In genomic region chr7:79034733-79035132, GRCh38 we compare ENCODE assay signal across 23 cellular contexts.
"Had no signal": no experiment of that assay in that cellular context is flagged by ENCODE, and none has a peak within 500 bp of the region (broad histone marks: within the 10 kb centered on the region; RNA-seq: fewer than 3 reads in every experiment).

No MANE protein-coding gene starts in this region.

- DNase-seq: effector CD8-positive, alpha-beta T cell; foreskin keratinocyte; heart left ventricle; kidney; right lobe of liver; stimulated activated CD4-positive, alpha-beta T cell treated with anti-CD3 and anti-CD28 coated beads, Interleukin-12 subunit alpha, Interleukin-12 subunit beta, amount 100 ng/mL, for 4 hours; stimulated activated CD4-positive, alpha-beta T cell treated with anti-CD3 and anti-CD28 coated beads, Interleukin-1b, Interleukin-23, amount 100 ng/mL, for 48 hours; stimulated activated CD4-positive, alpha-beta T cell treated with anti-CD3 and anti-CD28 coated beads, Interleukin-4, amount 100 ng/mL, for 1 hour; stimulated activated CD8-positive, alpha-beta memory T cell treated with anti-CD3 and anti-CD28 coated beads, Interleukin-4, amount 100 ng/mL, for 48 hours; stimulated activated naive CD4-positive, alpha-beta T cell; stimulated activated naive CD8-positive, alpha-beta T cell treated with anti-CD3 and anti-CD28 coated beads, Interleukin-15, amount 100 ng/mL, for 72 hours; transverse colon; upper lobe of right lung; uterus had no signal

- H3K4me1 ChIP-seq: foreskin keratinocyte, heart left ventricle, parathyroid adenoma, right lobe of liver, suprapubic skin, transverse colon, upper lobe of right lung, uterus had no signal

- H3K36me3 ChIP-seq: esophagus muscularis mucosa, gastroesophageal sphincter, heart left ventricle, neutrophil, right lobe of liver, suprapubic skin, transverse colon, upper lobe of right lung, uterus had no signal

- H3K27ac ChIP-seq: esophagus muscularis mucosa, foreskin keratinocyte, gastroesophageal sphincter, heart left ventricle, hepatocyte, neutrophil, parathyroid adenoma, right lobe of liver, suprapubic skin, transverse colon, upper lobe of right lung, uterus had no signal

- H3K9me3 ChIP-seq: esophagus muscularis mucosa, gastroesophageal sphincter, heart left ventricle, neutrophil, right lobe of liver, suprapubic skin, transverse colon, upper lobe of right lung, uterus had no signal

- H3K27me3 ChIP-seq: esophagus muscularis mucosa, foreskin keratinocyte, gastroesophageal sphincter, heart left ventricle, hepatocyte, neutrophil, right lobe of liver, suprapubic skin, transverse colon, upper lobe of right lung, uterus had no signal

- FAIRE-seq: endothelial cell of umbilical vein, kidney had no signal

- H3K4me3 ChIP-seq: esophagus muscularis mucosa, gastroesophageal sphincter, heart left ventricle, hepatocyte, lung, right lobe of liver, smooth muscle cell, suprapubic skin, transverse colon, upper lobe of right lung, uterus had no signal
